In genomic region chr12:53054112-53054878, GRCh38 we compare ENCODE assay signal across 8 cellular contexts. TPM values are rescaled to one million over a fixed set of nuclear protein-coding genes. Genes with fewer than 3 reads are reported as not detected.
DNase-seq lines count a peak whose midpoint lies in the region; ATAC-seq and TF ChIP-seq lines count a peak whose summit lies in the region.

No MANE protein-coding gene starts in this region.

- ATAC-seq in heart left ventricle, result peak; percentile 45 to 70 (median 70)

- peak overlapping the region; percentile 62 for H3K4me3 ChIP-seq in adipocyte (ENCODE audit: low read length)
- H3K4me3 ChIP-seq in heart left ventricle, result peak overlapping the region; percentile 5 to 81 (median 72)

- CTCF ChIA-PET in HEK293T (lab: Yijun Ruan, JAX), result interaction anchor here (0.6 to 6.0 kb wide), 4 partner anchors 12 to 195 kb away, joined by 3 to 46 read pairs (median 4); no protein-coding TSS in a partner anchor

- H3K4me1 Mint-ChIP-seq in type B pancreatic cell (ENCODE audit: unreplicated experiment), result peaks cover 26% of the 10 kb centered on the region

- H3K27me3 ChIP-seq in adipocyte (replicated peaks; ENCODE audit: control insufficient read depth, insufficient read depth, low read length) (no peaks in the 10 kb centered on the region), heart left ventricle (no peaks in the 10 kb centered on the region)

- DNase-seq in GDM1 (lab: John Stamatoyannopoulos, UW), result peak; percentile 76
- peak; percentile 95 for DNase-seq in HEK293T (ENCODE audit: extremely low spot score)
- DNase-seq in NCI-H1092 (lab: John Stamatoyannopoulos, UW), result peak; percentile 88
- DNase-seq in SKM-1 treated with dmso at 0.1 percent for 144 hours (lab: John Stamatoyannopoulos, UW; ENCODE audit: unreplicated experiment), result peak; percentile 41
- DNase-seq in adipocyte (ENCODE audit: low read depth), result peak; percentile 80
- peak; percentile 92 to 95 (median 95) for DNase-seq in heart left ventricle
- peak; percentile 94 to 99 (median 97) for DNase-seq in posterior cingulate gyrus
- DNase-seq in type B pancreatic cell (ENCODE audit: extremely low spot score, unreplicated experiment), result peak; percentile 93

- POLR2A ChIA-PET in HEK293T (lab: Yijun Ruan, JAX), result interaction anchor here (0.7 to 2.1 kb wide), 7 partner anchors 10 to 126 kb away, joined by 3 to 8 read pairs (median 6); partner anchors contain the start of genes CSAD, EIF4B, SPRYD3 and ZNF740

- no peaks in the 10 kb centered on the region for H3K36me3 Mint-ChIP-seq in type B pancreatic cell

- peaks cover 59% of the 10 kb centered on the region for H3K36me3 ChIP-seq in adipocyte (ENCODE audit: control insufficient read depth, insufficient read depth, low read length, severe bottlenecking)
- H3K36me3 ChIP-seq in heart left ventricle, result peaks cover 0 to 64% (median 48%) of the 10 kb centered on the region in 9 donors

- TF ChIP-seq POLR2A in heart left ventricle (IDR thresholded peaks at IDR 0.05), result no peak

- H3K4me1 ChIP-seq in adipocyte (ENCODE audit: control insufficient read depth, insufficient read depth, low read length) (peaks cover 54% of the 10 kb centered on the region), heart left ventricle (peaks cover 7 to 84% (median 51%) of the 10 kb centered on the region in 12 donors)

- H3K9me3 Mint-ChIP-seq in type B pancreatic cell, result no peaks in the 10 kb centered on the region

- peak overlapping the region; percentile 99 for H3K27ac Mint-ChIP-seq in type B pancreatic cell

- H3K4me3 Mint-ChIP-seq in type B pancreatic cell, result peak overlapping the region; percentile 96

- no peaks in the 10 kb centered on the region for H3K27me3 Mint-ChIP-seq in type B pancreatic cell

- peak overlapping the region; percentile 14 to 100 (median 98) for H3K27ac ChIP-seq in heart left ventricle

- WGBS in heart left ventricle, 4 donors, result 12 to 18% (median 15%) methylated on average over 31 to 48 of the region's 48 CpGs

- H3K9me3 ChIP-seq in adipocyte (ENCODE audit: control insufficient read depth, low read length) (no peaks in the 10 kb centered on the region), heart left ventricle (no peaks in the 10 kb centered on the region)

- peak overlapping the region; percentile 85 for H3K9ac ChIP-seq in adipocyte (ENCODE audit: low read length)

- TF ChIP-seq CTCF in heart left ventricle (IDR thresholded peaks at IDR 0.05) (no peak), type B pancreatic cell (conservative IDR thresholded peaks at IDR 0.05) (no peak)

- intact Hi-C loops in heart left ventricle (cut with DNase I) (loop anchor here in 1 of 10 donors (5.0 kb wide), 1 partner anchor 43 kb away; the partner anchor contains the start of gene IGFBP6), posterior cingulate gyrus (cut with DNase I) (no loop called here)

TF ChIP-seq in HEK293T, 16 proteins besides CTCF, POLR2A, EP300 and RAD21:
- no peak for TF ChIP-seq BHLHE40 (IDR thresholded peaks at IDR 0.05; ENCODE audit: borderline replicate concordance)
- TF ChIP-seq, protein P1, sequence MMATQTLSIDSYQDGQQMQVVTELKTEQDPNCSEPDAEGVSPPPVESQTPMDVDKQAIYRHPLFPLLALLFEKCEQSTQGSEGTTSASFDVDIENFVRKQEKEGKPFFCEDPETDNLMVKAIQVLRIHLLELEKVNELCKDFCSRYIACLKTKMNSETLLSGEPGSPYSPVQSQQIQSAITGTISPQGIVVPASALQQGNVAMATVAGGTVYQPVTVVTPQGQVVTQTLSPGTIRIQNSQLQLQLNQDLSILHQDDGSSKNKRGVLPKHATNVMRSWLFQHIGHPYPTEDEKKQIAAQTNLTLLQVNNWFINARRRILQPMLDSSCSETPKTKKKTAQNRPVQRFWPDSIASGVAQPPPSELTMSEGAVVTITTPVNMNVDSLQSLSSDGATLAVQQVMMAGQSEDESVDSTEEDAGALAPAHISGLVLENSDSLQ (IDR thresholded peaks at IDR 0.05), result peak; percentile 87
- TF ChIP-seq ELF4 (IDR thresholded peaks at IDR 0.05), result no peak

RNA-seq across cellular contexts. Expression of gene TNS2, which starts 4.4 kb away (rescaled TPM):
- total RNA-seq in heart left ventricle (100 to 1,000 TPM in 3 of 9 donors, 10 to 100 TPM in 6; 56.0 to 193 (median 88.4) TPM), type B pancreatic cell (ENCODE audit: low replicate concordance) (3.5 and 21.8 TPM in 2 replicates)
- 100 to 1,000 TPM in 1 of 2 donors, 10 to 100 TPM in 1; 58.7 to 133 TPM for polyA plus RNA-seq in heart left ventricle

RNA-seq across cellular contexts. Expression of gene SPRYD3, which starts 24.9 kb away (rescaled TPM):
- total RNA-seq in heart left ventricle (10 to 100 TPM; 42.9 to 72.6 (median 48.5) TPM), type B pancreatic cell (ENCODE audit: low replicate concordance) (22.1 and 43.0 TPM in 2 replicates)
- 10 to 100 TPM; 26.0 to 94.7 TPM for polyA plus RNA-seq in heart left ventricle

RNA-seq across cellular contexts. Expression of gene IGFBP6, which starts 43.2 kb away (rescaled TPM):
- 100 to 1,000 TPM in 3 of 9 donors, 10 to 100 TPM in 6; 18.3 to 132 (median 42.6) TPM for total RNA-seq in heart left ventricle
- 10 to 100 TPM; 28.8 to 81.6 TPM for polyA plus RNA-seq in heart left ventricle
- 25.1 and 40.3 TPM in 2 replicates for total RNA-seq in type B pancreatic cell (ENCODE audit: low replicate concordance)

RNA-seq across cellular contexts. Expression of gene EIF4B, which starts 48.0 kb away (rescaled TPM):
- total RNA-seq in heart left ventricle (100 to 1,000 TPM; 307 to 481 (median 348) TPM), type B pancreatic cell (ENCODE audit: low replicate concordance) (450 and 521 TPM in 2 replicates)
- 100 to 1,000 TPM in 1 of 2 donors, 10 to 100 TPM in 1; 52.0 to 172 TPM for polyA plus RNA-seq in heart left ventricle

RNA-seq across cellular contexts. Expression of gene SOAT2, which starts 49.0 kb away (rescaled TPM):
- total RNA-seq in heart left ventricle (under 1 TPM in 2 of 9 donors, not detected in 7; 0.20 to 0.27 TPM), type B pancreatic cell (ENCODE audit: low replicate concordance) (0.97 and 1.9 TPM in 2 replicates)
- not detected for polyA plus RNA-seq in heart left ventricle

Comparison
In these comparisons a context has a peak if more than half of its experiments do, and no peak if none do; other contexts are left out.
1. Peak in every context shown above with its lines: DNase-seq, ATAC-seq, H3K4me3 ChIP-seq and H3K27ac ChIP-seq.
2. DNase-seq: peak in every context shown above with its lines; median percentile 97 in posterior cingulate gyrus; 95 in HEK293T; 95 in heart left ventricle; 93 in type B pancreatic cell; 88 in NCI-H1092; 80 in adipocyte; 76 in GDM1; 41 in SKM-1 treated with dmso at 0.1 percent for 144 hours.